In genomic region chr9:106775960-106776359, GRCh38 we compare ENCODE assay signal across 27 cellular contexts.
"Had no signal": no experiment of that assay in that cellular context is flagged by ENCODE, and none has a peak within 500 bp of the region (broad histone marks: within the 10 kb centered on the region; RNA-seq: fewer than 3 reads in every experiment).

No MANE protein-coding gene starts in this region.

- FAIRE-seq: HTR-8/SVneo, K562 had no signal

- H3K27ac ChIP-seq: KMS-11, PC-9, Peyer's patch had no signal

- H3K4me1 ChIP-seq: Peyer's patch had no signal

- H3K9me3 ChIP-seq: Peyer's patch, SK-N-SH had no signal

- H3K27me3 Mint-ChIP-seq: T-cell had no signal

- H3K27me3 ChIP-seq: Peyer's patch had no signal

- DNase-seq: Kasumi-1, MV-4-11, NCI-H1048, NCI-H1105, NCI-H1417, NCI-H1436 treated with DMSO at 0.1 percent for 48 hours, NCI-H1694, NCI-H187 treated with DMSO at 0.1 percent for 48 hours, NCI-H2029 treated with DMSO at 0.1 percent for 48 hours, NCI-H2107, NCI-H2171, NCI-H226, NCI-H446, NCI-H510A, NCI-H524 treated with DMSO at 0.1 percent for 48 hours, NCI-H69, NCI-H774, PC-9, Peyer's patch, SHP77, SK-N-SH, SW 1271, T-cell had no signal

- H3K4me1 Mint-ChIP-seq: IgD-negative memory B cell, T-cell had no signal

- H3K36me3 ChIP-seq: Peyer's patch had no signal

- ATAC-seq: K562, T-cell had no signal

- H3K4me3 Mint-ChIP-seq: IgD-negative memory B cell, T-cell had no signal

- H3K4me2 ChIP-seq: KMS-11, PC-9, SK-N-SH had no signal

- H3K4me3 ChIP-seq: K562, PC-9, Peyer's patch had no signal

- H3K36me3 Mint-ChIP-seq: IgD-negative memory B cell, T-cell had no signal
